12 cellular contexts compared by ENCODE assay signal in the genomic region with DNA sequence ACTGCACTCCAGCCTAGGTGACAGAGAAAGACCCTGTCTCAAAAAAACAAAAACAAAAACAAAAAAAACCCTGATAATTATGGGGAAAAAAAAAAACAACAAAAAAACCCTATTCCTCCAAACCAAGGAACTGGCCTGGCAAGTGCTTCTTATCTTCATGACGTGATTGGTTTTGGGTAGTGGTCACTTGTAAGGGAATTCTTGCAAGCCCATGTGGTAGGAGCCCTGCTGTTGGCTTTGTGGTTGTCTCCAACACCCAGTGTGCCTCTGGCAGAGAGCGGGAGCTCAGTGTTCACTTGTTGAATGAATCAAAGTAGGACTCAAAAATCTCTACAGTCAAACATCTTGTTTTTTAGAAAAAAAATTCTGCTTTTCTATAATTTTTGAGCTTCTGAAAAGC.
"Had no signal": no experiment of that assay in that cellular context is flagged by ENCODE, and none has a peak within 500 bp of the region (broad histone marks: within the 10 kb centered on the region; RNA-seq: fewer than 3 reads in every experiment).

No MANE protein-coding gene starts in this region.

- ATAC-seq: left cardiac atrium; naive thymus-derived CD8-positive, alpha-beta T cell; SK-N-SH treated with all-trans-retinoic acid at 6 μM for 48 hours had no signal

- H3K27me3 Mint-ChIP-seq: activated naive CD8-positive, alpha-beta T cell; naive thymus-derived CD8-positive, alpha-beta T cell had no signal

- DNase-seq: activated CD4-positive, CD25-positive, alpha-beta regulatory T cell treated with anti-CD3 and anti-CD28 coated beads, Interleukin-2, amount 50 U/mL, for 72 hours; glutamatergic neuron; left cardiac atrium; naive thymus-derived CD8-positive, alpha-beta T cell; posterior cingulate gyrus; small intestine had no signal

- H3K9me3 Mint-ChIP-seq: naive thymus-derived CD8-positive, alpha-beta T cell had no signal

- H3K4me3 Mint-ChIP-seq: activated naive CD8-positive, alpha-beta T cell; naive thymus-derived CD8-positive, alpha-beta T cell had no signal

- H3K27ac ChIP-seq: breast epithelium, esophagus muscularis mucosa, neutrophil, right atrium auricular region had no signal

- H3K9me3 ChIP-seq: breast epithelium, esophagus muscularis mucosa, neutrophil, right atrium auricular region had no signal
